31 cellular contexts compared by ENCODE assay signal in genomic region chr3:166257715-166258114, GRCh38.
"Had no signal": no experiment of that assay in that cellular context is flagged by ENCODE, and none has a peak within 500 bp of the region (broad histone marks: within the 10 kb centered on the region; RNA-seq: fewer than 3 reads in every experiment).

No MANE protein-coding gene starts in this region.

- H3K4me1 ChIP-seq: adrenal gland, body of pancreas, breast epithelium had no signal

- H3K27me3 ChIP-seq: adrenal gland, body of pancreas, brain microvascular endothelial cell, breast epithelium had no signal

- H3K9me3 ChIP-seq: adrenal gland, body of pancreas, breast epithelium had no signal

- H3K27ac ChIP-seq: adrenal gland, body of pancreas, brain microvascular endothelial cell, breast epithelium, VCaP had no signal

- H3K36me3 ChIP-seq: adrenal gland, brain microvascular endothelial cell, breast epithelium had no signal

- ATAC-seq: activated CD8-positive, alpha-beta T cell treated with anti-CD3 and anti-CD28 coated beads for 36 hours; activated naive CD4-positive, alpha-beta T cell treated with anti-CD3 and anti-CD28 coated beads, Interleukin-2, amount 50 U/mL, for 72 hours; activated T-cell treated with anti-CD3 and anti-CD28 coated beads, Interleukin-2, amount 50 U/mL, for 4 hours; activated T-cell treated with anti-CD3 and anti-CD28 coated beads, Interleukin-2, amount 50 U/mL, for 72 hours; activated T-helper 17 cell treated with anti-CD3 and anti-CD28 coated beads, Interleukin-2, amount 50 U/mL, for 72 hours; body of pancreas had no signal

- DNase-seq: activated B cell treated with CpG ODN at 0.5 μM for 24 hours; activated CD4-positive, alpha-beta memory T cell treated with anti-CD3 and anti-CD28 coated beads for 36 hours; activated CD4-positive, alpha-beta T cell treated with anti-CD3 and anti-CD28 coated beads for 4 hours; activated CD4-positive, alpha-beta T cell treated with anti-CD3 and anti-CD28 coated beads, Interleukin-2, amount 10 ng/mL, durations not matched to agents 24 days and 14 days; activated CD4-positive, alpha-beta T cell treated with anti-CD3 and anti-CD28 coated beads, Interleukin-2, amount 50 U/mL, for 1 hour; activated CD4-positive, alpha-beta T cell treated with anti-CD3 and anti-CD28 coated beads, Interleukin-2, amount 50 U/mL, for 4 hours; activated CD4-positive, CD25-positive, alpha-beta regulatory T cell treated with anti-CD3 and anti-CD28 coated beads, Interleukin-2, amount 50 U/mL, for 72 hours; activated CD8-positive, alpha-beta memory T cell treated with anti-CD3 and anti-CD28 coated beads, Interleukin-2, amount 50 U/mL, for 4 hours; activated CD8-positive, alpha-beta T cell treated with anti-CD3 and anti-CD28 coated beads for 36 hours; activated effector memory CD4-positive, alpha-beta T cell treated with anti-CD3 and anti-CD28 coated beads, Interleukin-2, amount 50 U/mL, for 16 hours; activated gamma-delta T cell treated with Interleukin-2 at 50 U/mL for 16 hours; activated naive CD4-positive, alpha-beta T cell; activated naive CD4-positive, alpha-beta T cell treated with anti-CD3 and anti-CD28 coated beads for 36 hours; activated naive CD4-positive, alpha-beta T cell treated with anti-CD3 and anti-CD28 coated beads, Interleukin-2, amount 50 U/mL, for 16 hours; activated naive CD8-positive, alpha-beta T cell treated with anti-CD3 and anti-CD28 coated beads for 36 hours; activated T-cell treated with anti-CD3 and anti-CD28 coated beads for 4 hours; activated T-cell treated with anti-CD3 and anti-CD28 coated beads, Interleukin-2, amount 50 U/mL, for 1 hour; activated T-cell treated with anti-CD3 and anti-CD28 coated beads, Interleukin-2, amount 50 U/mL, for 4 hours; activated T-cell treated with anti-CD3 and anti-CD28 coated beads, Interleukin-2, amount 50 U/mL, for 72 hours; adrenal gland; amniotic stem cell; body of pancreas; brain microvascular endothelial cell; central memory CD4-positive, alpha-beta T cell; T-helper 1 cell; T-helper 2 cell; T-helper 9 cell had no signal

- H3K4me3 ChIP-seq: adrenal gland, body of pancreas, breast epithelium had no signal
